In the genomic region with DNA sequence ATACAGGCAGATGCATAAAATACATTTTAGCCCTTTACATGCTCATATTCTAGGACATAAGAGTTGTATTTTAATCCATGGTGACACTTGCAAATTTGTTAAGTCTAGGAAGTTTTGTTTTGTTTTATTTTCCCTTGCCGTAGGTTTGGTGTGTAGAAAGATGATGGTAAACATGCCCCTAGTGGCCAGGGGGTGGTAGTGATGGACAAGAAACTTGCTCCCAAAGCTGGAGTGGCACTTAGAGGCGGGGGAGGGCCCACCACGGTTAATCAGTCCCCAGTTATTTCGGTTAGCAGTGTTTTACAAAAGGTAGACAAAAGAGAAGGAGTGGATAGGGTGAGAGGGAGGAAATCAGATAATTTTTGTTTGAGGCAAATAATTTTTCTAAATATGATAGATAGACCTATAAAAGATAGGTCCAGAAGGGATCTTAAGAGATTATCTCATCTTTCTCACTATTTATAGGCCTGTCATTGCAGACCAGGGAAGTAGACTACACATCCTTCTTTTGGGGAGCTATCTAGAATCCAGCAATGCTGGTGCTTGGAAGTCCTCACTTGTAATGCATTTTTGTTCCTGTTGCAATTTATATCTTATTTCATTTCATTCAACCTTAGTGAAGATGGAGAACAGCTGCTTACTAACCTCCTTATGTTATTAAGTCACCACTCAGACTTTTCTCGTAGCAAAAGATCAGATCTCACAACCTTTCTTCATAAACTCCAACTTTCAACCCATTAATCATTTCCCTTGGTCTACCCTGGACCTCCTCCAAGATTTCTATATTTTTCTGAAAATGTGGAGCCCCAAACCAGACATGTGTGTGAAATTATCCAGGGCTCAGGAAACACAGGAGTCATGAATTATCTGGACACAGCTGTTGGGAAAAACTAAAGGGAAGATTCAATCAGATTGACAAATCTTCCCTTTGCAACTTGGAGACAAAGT, we compare ENCODE assay signal across 8 cellular contexts. TPM values are rescaled to one million over a fixed set of nuclear protein-coding genes. Genes with fewer than 3 reads are reported as not detected.
DNase-seq lines count a peak whose midpoint lies in the region; ATAC-seq and TF ChIP-seq lines count a peak whose summit lies in the region.

No MANE protein-coding gene starts in this region.

- no peak overlapping the region for H3K4me3 Mint-ChIP-seq in mesothelial cell of epicardium

- no peaks in the 10 kb centered on the region for H3K9me3 ChIP-seq in ascending aorta
- H3K9me3 ChIP-seq in effector memory CD4-positive, alpha-beta T cell (ENCODE audit: control insufficient read depth, low read length) = no peaks in the 10 kb centered on the region

- ATAC-seq in GM21447 (IDR thresholded peaks at IDR 0.05; ENCODE audit: unreplicated experiment) = peak; percentile 79
- peak; percentile 71 for ATAC-seq in HG03521 (IDR thresholded peaks at IDR 0.05; ENCODE audit: unreplicated experiment)

- H3K27ac Mint-ChIP-seq in mesothelial cell of epicardium = peak overlapping the region; percentile 47

- no peaks in the 10 kb centered on the region for H3K36me3 ChIP-seq in ascending aorta
- H3K36me3 ChIP-seq in effector memory CD4-positive, alpha-beta T cell (ENCODE audit: control insufficient read depth, insufficient read depth, low read length) = no peaks in the 10 kb centered on the region

- intact Hi-C loops in ascending aorta (cut with DNase I) = no loop called here

- DNase-seq in DMS53 (lab: John Stamatoyannopoulos, UW) (peak; percentile 58), DMS53 treated with DMSO at 0.1 percent for 48 hours (lab: John Stamatoyannopoulos, UW; ENCODE audit: unreplicated experiment) (no peak), ascending aorta (ENCODE audit: low spot score in 2 of 2) (no peak), mesothelial cell of epicardium (ENCODE audit: low spot score in 2 of 2, unreplicated experiment in 2 of 2) (no peak), GM03348 (ENCODE audit: low spot score) (no peak)
- DNase-seq in effector memory CD4-positive, alpha-beta T cell = no peak

- H3K36me3 Mint-ChIP-seq in mesothelial cell of epicardium = no peaks in the 10 kb centered on the region

- H3K27me3 Mint-ChIP-seq in mesothelial cell of epicardium (ENCODE audit: low read depth) = peaks cover 12% of the 10 kb centered on the region

- no peak overlapping the region for H3K4me3 ChIP-seq in ascending aorta
- no peak overlapping the region for H3K4me3 ChIP-seq in effector memory CD4-positive, alpha-beta T cell (ENCODE audit: insufficient read depth, low read depth, low read length, poor library complexity, severe bottlenecking)

- no peak overlapping the region for H3K27ac ChIP-seq in ascending aorta
- H3K27ac ChIP-seq in effector memory CD4-positive, alpha-beta T cell (ENCODE audit: insufficient read depth, low read length, poor library complexity, severe bottlenecking) = no peak overlapping the region

- peak; percentile 17 to 44 (median 35) for TF ChIP-seq CTCF in ascending aorta (IDR thresholded peaks at IDR 0.05)
- TF ChIP-seq CTCF in mesothelial cell of epicardium (IDR thresholded peaks at IDR 0.05; ENCODE audit: unreplicated experiment) = peak; percentile 72

- peaks cover 7% of the 10 kb centered on the region for H3K27me3 ChIP-seq in ascending aorta
- peaks cover 5% of the 10 kb centered on the region for H3K27me3 ChIP-seq in effector memory CD4-positive, alpha-beta T cell (replicated peaks; ENCODE audit: control insufficient read depth, insufficient read depth, low read length, poor library complexity, severe bottlenecking)

- H3K4me1 ChIP-seq in ascending aorta = peaks cover 0 to 3% of the 10 kb centered on the region in 2 donors
- no peaks in the 10 kb centered on the region for H3K4me1 ChIP-seq in effector memory CD4-positive, alpha-beta T cell (ENCODE audit: control insufficient read depth, insufficient read depth, low read length, poor library complexity, severe bottlenecking)

- H3K4me1 Mint-ChIP-seq in mesothelial cell of epicardium = peaks cover 24% of the 10 kb centered on the region

- H3K9me3 Mint-ChIP-seq in mesothelial cell of epicardium = no peaks in the 10 kb centered on the region

RNA-seq across cellular contexts. Expression of gene BDNF, which starts 5.9 kb away (rescaled TPM):
- total RNA-seq in ascending aorta (4.7 TPM), mesothelial cell of epicardium (7.1 to 8.5 TPM (median 7.9 TPM) in 3 replicates)
